ENCODE assay signal across 3 cellular contexts in genomic region chr20:53244711-53245110, GRCh38.
TF ChIP-seq lines count a peak whose summit lies in the region.

No MANE protein-coding gene starts in this region.

TF ChIP-seq in SK-N-SH treated with all-trans-retinoic acid at 6 μM for 48 hours, 23 proteins besides CTCF, POLR2A, EP300 and RAD21:
- TF ChIP-seq ISL1 (CRISPR knock-in tag; IDR thresholded peaks at IDR 0.05) (peak; percentile 55), ZNF8 (CRISPR knock-in tag; IDR thresholded peaks at IDR 0.05) (no peak)

TF ChIP-seq in SK-N-SH, 30 proteins besides CTCF, POLR2A, EP300 and RAD21:
- no peak for TF ChIP-seq NRF1 (IDR thresholded peaks at IDR 0.05; ENCODE audit: low read depth, low read length)
- TF ChIP-seq GATA2 (CRISPR knock-in tag; IDR thresholded peaks at IDR 0.05), result no peak
- no peak for TF ChIP-seq SMC3 (IDR thresholded peaks at IDR 0.05; ENCODE audit: low read depth, low read length)
- TF ChIP-seq MEF2A (IDR thresholded peaks at IDR 0.05; ENCODE audit: borderline replicate concordance, low read depth), result no peak
- TF ChIP-seq RFX5 (IDR thresholded peaks at IDR 0.05; ENCODE audit: low read length), result no peak
- TF ChIP-seq CHD2 (IDR thresholded peaks at IDR 0.05; ENCODE audit: low read length, partially characterized antibody), result no peak
- no peak for TF ChIP-seq NFIC (IDR thresholded peaks at IDR 0.05; ENCODE audit: borderline replicate concordance)
- no peak for TF ChIP-seq TAF1 (IDR thresholded peaks at IDR 0.05; ENCODE audit: borderline replicate concordance, low read depth, low read length)
- TF ChIP-seq FOSL2 (IDR thresholded peaks at IDR 0.05; ENCODE audit: borderline replicate concordance, low read depth), result no peak

TF ChIP-seq in IMR-90, 13 proteins besides CTCF, POLR2A, EP300 and RAD21:
- TF ChIP-seq RCOR1 (IDR thresholded peaks at IDR 0.05; ENCODE audit: insufficient replicate concordance, low read length), result no peak
- TF ChIP-seq FOS (IDR thresholded peaks at IDR 0.05; ENCODE audit: low read depth, low read length), result no peak
- no peak for TF ChIP-seq SMC3 (IDR thresholded peaks at IDR 0.05; ENCODE audit: low read depth, low read length)
- TF ChIP-seq MAZ (IDR thresholded peaks at IDR 0.05; ENCODE audit: borderline replicate concordance, low read depth, low read length), result no peak
- no peak for TF ChIP-seq USF2 (IDR thresholded peaks at IDR 0.05; ENCODE audit: low read depth, low read length)
- TF ChIP-seq MAFK (IDR thresholded peaks at IDR 0.05; ENCODE audit: low read depth, low read length), result no peak
- no peak for TF ChIP-seq MXI1 (IDR thresholded peaks at IDR 0.05; ENCODE audit: borderline replicate concordance, low read depth, low read length)
- no peak for TF ChIP-seq NFE2L2 (IDR thresholded peaks at IDR 0.05; ENCODE audit: low read depth, low read length)
- no peak for TF ChIP-seq ELK1 (IDR thresholded peaks at IDR 0.05; ENCODE audit: borderline replicate concordance, low read depth, low read length)
